Comparison of ENCODE assay signal across 23 cellular contexts in the genomic region with DNA sequence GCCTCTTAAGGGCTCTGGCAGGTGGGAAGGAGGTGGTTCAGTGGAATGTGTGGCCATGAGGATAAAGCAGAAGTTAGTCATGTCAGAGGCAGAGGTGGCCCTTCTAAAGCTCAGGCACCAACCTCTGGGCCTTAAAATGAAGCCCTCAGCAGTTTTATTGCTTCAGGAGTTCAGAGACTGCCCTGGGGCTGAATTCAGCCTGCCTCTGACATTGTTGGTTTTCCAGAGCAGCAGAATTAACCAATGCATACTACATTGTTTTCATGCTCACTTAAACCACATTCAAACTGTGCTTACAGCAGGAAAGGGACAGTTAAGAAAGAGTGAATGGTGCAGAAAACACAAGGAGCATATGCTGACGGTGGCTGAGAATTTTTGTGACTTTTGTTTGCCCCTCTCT.
"Had no signal": no experiment of that assay in that cellular context is flagged by ENCODE, and none has a peak within 500 bp of the region (broad histone marks: within the 10 kb centered on the region; RNA-seq: fewer than 3 reads in every experiment).

No MANE protein-coding gene starts in this region.

- H3K9me3 ChIP-seq: colonic mucosa, esophagus squamous epithelium, heart right ventricle, ovary, psoas muscle, thoracic aorta had no signal

- H3K36me3 ChIP-seq: colonic mucosa, esophagus squamous epithelium, heart right ventricle, ovary, thoracic aorta had no signal

- H3K4me1 ChIP-seq: colonic mucosa had no signal

- H3K27me3 Mint-ChIP-seq: activated CD4-positive, alpha-beta memory T cell treated with anti-CD3 and anti-CD28 coated beads for 36 hours; type B pancreatic cell had no signal

- H3K9me3 Mint-ChIP-seq: activated CD4-positive, alpha-beta memory T cell treated with anti-CD3 and anti-CD28 coated beads for 36 hours; activated naive CD4-positive, alpha-beta T cell treated with anti-CD3 and anti-CD28 coated beads for 36 hours; activated naive CD8-positive, alpha-beta T cell treated with anti-CD3 and anti-CD28 coated beads, Interleukin-2, amount 10 ng/mL, durations not matched to agents 7 days and 5 days; activated T-cell treated with anti-CD3 and anti-CD28 coated beads, Interleukin-2, amount 50 U/mL, for 72 hours; endodermal cell; mesothelial cell of epicardium; natural killer cell; type B pancreatic cell had no signal

- H3K4me3 ChIP-seq: colonic mucosa, esophagus squamous epithelium, heart right ventricle, lung, ovary, psoas muscle, thoracic aorta had no signal

- H3K4me3 Mint-ChIP-seq: activated CD4-positive, alpha-beta memory T cell treated with anti-CD3 and anti-CD28 coated beads for 36 hours; activated naive CD4-positive, alpha-beta T cell treated with anti-CD3 and anti-CD28 coated beads for 36 hours; activated naive CD8-positive, alpha-beta T cell treated with anti-CD3 and anti-CD28 coated beads, Interleukin-2, amount 10 ng/mL, durations not matched to agents 7 days and 5 days; activated T-cell treated with anti-CD3 and anti-CD28 coated beads, Interleukin-2, amount 50 U/mL, for 72 hours; endodermal cell; mesothelial cell of epicardium; natural killer cell; type B pancreatic cell; WTC11 had no signal

- H3K27ac Mint-ChIP-seq: activated CD4-positive, alpha-beta memory T cell treated with anti-CD3 and anti-CD28 coated beads for 36 hours; activated naive CD4-positive, alpha-beta T cell treated with anti-CD3 and anti-CD28 coated beads for 36 hours; activated naive CD8-positive, alpha-beta T cell treated with anti-CD3 and anti-CD28 coated beads, Interleukin-2, amount 10 ng/mL, durations not matched to agents 7 days and 5 days; activated T-cell treated with anti-CD3 and anti-CD28 coated beads, Interleukin-2, amount 50 U/mL, for 72 hours; endodermal cell; mesothelial cell of epicardium; natural killer cell; type B pancreatic cell; WTC11 had no signal

- H3K27ac ChIP-seq: colonic mucosa, esophagus squamous epithelium, heart right ventricle, ovary, psoas muscle, thoracic aorta had no signal

- ATAC-seq: activated T-cell treated with anti-CD3 and anti-CD28 coated beads, Interleukin-2, amount 50 U/mL, for 72 hours; heart right ventricle; left lobe of liver; natural killer cell; psoas muscle; right cardiac atrium; WTC11 had no signal

- DNase-seq: activated CD4-positive, alpha-beta memory T cell treated with anti-CD3 and anti-CD28 coated beads for 36 hours; activated effector memory CD4-positive, alpha-beta T cell treated with Interleukin-2 at 50 U/mL for 16 hours; activated naive CD4-positive, alpha-beta T cell treated with anti-CD3 and anti-CD28 coated beads for 36 hours; activated naive CD8-positive, alpha-beta T cell treated with anti-CD3 and anti-CD28 coated beads, Interleukin-2, amount 10 ng/mL, durations not matched to agents 7 days and 5 days; activated T-cell treated with anti-CD3 and anti-CD28 coated beads, Interleukin-2, amount 50 U/mL, for 72 hours; amygdala; colonic mucosa; endodermal cell; esophagus squamous epithelium; heart right ventricle; natural killer cell; ovary; psoas muscle; right cardiac atrium; stimulated activated CD4-positive, alpha-beta T cell treated with anti-CD3 and anti-CD28 coated beads, Interleukin-4, amount 100 ng/mL, for 24 hours; stimulated activated naive CD4-positive, alpha-beta T cell treated with Interleukin-2 at 50 U/mL for 16 hours; T-helper 9 cell had no signal

- H3K4me1 Mint-ChIP-seq: endodermal cell, mesothelial cell of epicardium had no signal

- H3K27me3 ChIP-seq: colonic mucosa, esophagus squamous epithelium, heart right ventricle, ovary had no signal

- H3K36me3 Mint-ChIP-seq: activated CD4-positive, alpha-beta memory T cell treated with anti-CD3 and anti-CD28 coated beads for 36 hours; activated naive CD8-positive, alpha-beta T cell treated with anti-CD3 and anti-CD28 coated beads, Interleukin-2, amount 10 ng/mL, durations not matched to agents 7 days and 5 days; mesothelial cell of epicardium; natural killer cell; type B pancreatic cell; WTC11 had no signal
